Comparison of ENCODE assay signal across 1 cellular context in the genomic region with DNA sequence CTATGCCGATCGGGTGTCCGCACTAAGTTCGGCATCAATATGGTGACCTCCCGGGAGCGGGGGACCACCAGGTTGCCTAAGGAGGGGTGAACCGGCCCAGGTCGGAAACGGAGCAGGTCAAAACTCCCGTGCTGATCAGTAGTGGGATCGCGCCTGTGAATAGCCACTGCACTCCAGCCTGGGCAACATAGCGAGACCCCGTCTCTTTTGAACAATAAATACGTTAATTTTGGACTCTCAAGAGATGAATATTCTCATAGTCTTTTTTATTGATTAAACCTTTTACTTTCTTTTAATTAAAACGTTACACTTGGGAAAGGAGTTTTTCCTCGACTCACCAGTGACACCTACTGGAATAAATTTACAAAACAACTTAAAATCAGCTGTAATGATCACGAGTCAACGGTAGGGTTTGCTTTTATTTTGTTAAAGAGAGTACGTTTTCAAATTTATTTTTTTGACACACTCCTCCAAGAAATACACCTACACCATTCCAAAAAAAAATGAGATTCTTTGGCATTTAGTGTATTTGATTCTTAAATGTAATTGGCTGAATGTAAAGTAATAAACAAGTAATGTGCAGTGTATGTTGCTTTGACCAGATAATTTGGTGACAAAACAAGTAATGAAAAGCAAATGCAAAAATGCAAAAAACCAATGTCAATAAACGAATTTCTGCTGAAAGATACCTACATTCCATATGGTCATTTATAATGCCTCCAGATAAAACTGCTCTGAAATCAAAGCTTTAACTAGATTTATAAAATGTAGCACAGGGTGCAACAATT.
A peak's percentile ranks its signal among the peaks of the same experiment; 100 is the strongest.
TF ChIP-seq lines count a peak whose summit lies in the region.

No MANE protein-coding gene starts in this region.

TF ChIP-seq in HepG2, 621 proteins besides CTCF, POLR2A, EP300 and RAD21 (continued from another document and continues in another):
- TF ChIP-seq, protein P1, sequence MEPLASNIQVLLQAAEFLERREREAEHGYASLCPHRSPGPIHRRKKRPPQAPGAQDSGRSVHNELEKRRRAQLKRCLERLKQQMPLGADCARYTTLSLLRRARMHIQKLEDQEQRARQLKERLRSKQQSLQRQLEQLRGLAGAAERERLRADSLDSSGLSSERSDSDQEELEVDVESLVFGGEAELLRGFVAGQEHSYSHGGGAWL (CRISPR knock-in tag; IDR thresholded peaks at IDR 0.05) = no peak
- TF ChIP-seq ZNF547 (CRISPR knock-in tag; IDR thresholded peaks at IDR 0.05) (no peak), TAF1 (CRISPR knock-in tag; IDR thresholded peaks at IDR 0.05) (no peak), SPEN (CRISPR knock-in tag; IDR thresholded peaks at IDR 0.05; ENCODE audit: low read depth) (no peak), TFAP4 (IDR thresholded peaks at IDR 0.05; ENCODE audit: borderline replicate concordance, low read depth) (no peak), KAT8 (CRISPR knock-in tag; IDR thresholded peaks at IDR 0.05) (no peak), ZNF468 (CRISPR knock-in tag; IDR thresholded peaks at IDR 0.05) (no peak), RFXAP (CRISPR knock-in tag; IDR thresholded peaks at IDR 0.05; ENCODE audit: borderline replicate concordance) (peak; percentile 56; the same call in 1 of the 2 replicates), SMC3 (IDR thresholded peaks at IDR 0.05; ENCODE audit: low read length) (no peak), SMAD9 (CRISPR knock-in tag; IDR thresholded peaks at IDR 0.05) (no peak), HNF4A (CRISPR knock-in tag; IDR thresholded peaks at IDR 0.05) (no peak), ZNF646 (CRISPR knock-in tag; IDR thresholded peaks at IDR 0.05) (no peak), ZNF224 (CRISPR knock-in tag; IDR thresholded peaks at IDR 0.05) (peak; percentile 86; the same call in 1 of the 2 replicates), HOXA7 (CRISPR knock-in tag; IDR thresholded peaks at IDR 0.05) (no peak), CBX1 (IDR thresholded peaks at IDR 0.05; ENCODE audit: low read depth) (no peak), ZBTB7B (CRISPR knock-in tag; IDR thresholded peaks at IDR 0.05) (peak; percentile 58; the same call in 1 of the 2 replicates), ARNT2 (CRISPR knock-in tag; IDR thresholded peaks at IDR 0.05; ENCODE audit: low read depth) (no peak; the same call in 1 of the 2 replicates), UBTF (CRISPR knock-in tag; IDR thresholded peaks at IDR 0.05) (peak; percentile 11; the same call in 1 of the 2 replicates), ZNF773 (CRISPR knock-in tag; IDR thresholded peaks at IDR 0.05; ENCODE audit: borderline replicate concordance) (no peak), HNRNPK (IDR thresholded peaks at IDR 0.05; ENCODE audit: low read depth, low read length, poor library complexity, severe bottlenecking) (no peak), ZNF891 (CRISPR knock-in tag; IDR thresholded peaks at IDR 0.05) (no peak), YY1 (IDR thresholded peaks at IDR 0.05; ENCODE audit: insufficient read depth, insufficient replicate concordance, low read depth, low read length) (peak; percentile 12), SCMH1 (CRISPR knock-in tag; IDR thresholded peaks at IDR 0.05; ENCODE audit: borderline replicate concordance) (no peak), ZBED4 (CRISPR knock-in tag; IDR thresholded peaks at IDR 0.05; ENCODE audit: borderline replicate concordance) (peak; percentile 3; the same call in 1 of the 2 replicates), JARID2 (CRISPR knock-in tag; IDR thresholded peaks at IDR 0.05; ENCODE audit: insufficient replicate concordance) (no peak), FOXP1 (IDR thresholded peaks at IDR 0.05) (no peak), FOXP1 (CRISPR knock-in tag; IDR thresholded peaks at IDR 0.05) (no peak), ZNF629 (CRISPR knock-in tag; conservative IDR thresholded peaks at IDR 0.05) (0 out of 2 replicates have a peak, but pooled peaks have one; percentile 1), CREB1 (IDR thresholded peaks at IDR 0.05) (no peak), CREB1 (CRISPR knock-in tag; IDR thresholded peaks at IDR 0.05) (peak; percentile 90), ERF (CRISPR knock-in tag; IDR thresholded peaks at IDR 0.05) (no peak; the same call in 1 of the 2 replicates), NR3C1 (CRISPR knock-in tag; IDR thresholded peaks at IDR 0.05) (no peak), NFE2L2 (IDR thresholded peaks at IDR 0.05; ENCODE audit: low read length) (no peak), ELF4 (CRISPR knock-in tag; IDR thresholded peaks at IDR 0.05; ENCODE audit: borderline replicate concordance) (peak; percentile 16; the same call in 1 of the 2 replicates), PAWR (CRISPR knock-in tag; IDR thresholded peaks at IDR 0.05; ENCODE audit: borderline replicate concordance) (no peak), ZNF720 (CRISPR knock-in tag; IDR thresholded peaks at IDR 0.05) (no peak), BRD4 (CRISPR knock-in tag; IDR thresholded peaks at IDR 0.05) (no peak), MTA1 (CRISPR knock-in tag; IDR thresholded peaks at IDR 0.05; ENCODE audit: borderline replicate concordance) (no peak), KLF13 (CRISPR knock-in tag; IDR thresholded peaks at IDR 0.05) (no peak), SRF (IDR thresholded peaks at IDR 0.05; ENCODE audit: low read depth, low read length) (no peak), RBFOX2 (IDR thresholded peaks at IDR 0.05; ENCODE audit: low read depth, low read length) (no peak)
- TF ChIP-seq, protein P2, sequence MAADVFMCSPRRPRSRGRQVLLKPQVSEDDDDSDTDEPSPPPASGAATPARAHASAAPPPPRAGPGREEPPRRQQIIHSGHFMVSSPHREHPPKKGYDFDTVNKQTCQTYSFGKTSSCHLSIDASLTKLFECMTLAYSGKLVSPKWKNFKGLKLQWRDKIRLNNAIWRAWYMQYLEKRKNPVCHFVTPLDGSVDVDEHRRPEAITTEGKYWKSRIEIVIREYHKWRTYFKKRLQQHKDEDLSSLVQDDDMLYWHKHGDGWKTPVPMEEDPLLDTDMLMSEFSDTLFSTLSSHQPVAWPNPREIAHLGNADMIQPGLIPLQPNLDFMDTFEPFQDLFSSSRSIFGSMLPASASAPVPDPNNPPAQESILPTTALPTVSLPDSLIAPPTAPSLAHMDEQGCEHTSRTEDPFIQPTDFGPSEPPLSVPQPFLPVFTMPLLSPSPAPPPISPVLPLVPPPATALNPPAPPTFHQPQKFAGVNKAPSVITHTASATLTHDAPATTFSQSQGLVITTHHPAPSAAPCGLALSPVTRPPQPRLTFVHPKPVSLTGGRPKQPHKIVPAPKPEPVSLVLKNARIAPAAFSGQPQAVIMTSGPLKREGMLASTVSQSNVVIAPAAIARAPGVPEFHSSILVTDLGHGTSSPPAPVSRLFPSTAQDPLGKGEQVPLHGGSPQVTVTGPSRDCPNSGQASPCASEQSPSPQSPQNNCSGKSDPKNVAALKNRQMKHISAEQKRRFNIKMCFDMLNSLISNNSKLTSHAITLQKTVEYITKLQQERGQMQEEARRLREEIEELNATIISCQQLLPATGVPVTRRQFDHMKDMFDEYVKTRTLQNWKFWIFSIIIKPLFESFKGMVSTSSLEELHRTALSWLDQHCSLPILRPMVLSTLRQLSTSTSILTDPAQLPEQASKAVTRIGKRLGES (CRISPR knock-in tag; IDR thresholded peaks at IDR 0.05; ENCODE audit: borderline replicate concordance) = no peak
- TF ChIP-seq, protein P3, sequence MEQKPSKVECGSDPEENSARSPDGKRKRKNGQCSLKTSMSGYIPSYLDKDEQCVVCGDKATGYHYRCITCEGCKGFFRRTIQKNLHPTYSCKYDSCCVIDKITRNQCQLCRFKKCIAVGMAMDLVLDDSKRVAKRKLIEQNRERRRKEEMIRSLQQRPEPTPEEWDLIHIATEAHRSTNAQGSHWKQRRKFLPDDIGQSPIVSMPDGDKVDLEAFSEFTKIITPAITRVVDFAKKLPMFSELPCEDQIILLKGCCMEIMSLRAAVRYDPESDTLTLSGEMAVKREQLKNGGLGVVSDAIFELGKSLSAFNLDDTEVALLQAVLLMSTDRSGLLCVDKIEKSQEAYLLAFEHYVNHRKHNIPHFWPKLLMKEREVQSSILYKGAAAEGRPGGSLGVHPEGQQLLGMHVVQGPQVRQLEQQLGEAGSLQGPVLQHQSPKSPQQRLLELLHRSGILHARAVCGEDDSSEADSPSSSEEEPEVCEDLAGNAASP (CRISPR knock-in tag; IDR thresholded peaks at IDR 0.05; ENCODE audit: borderline replicate concordance) = no peak; the same call in 1 of the 2 replicates
